24 cellular contexts compared by ENCODE assay signal in genomic region chr13:62696490-62696889, GRCh38.
"Had no signal": no experiment of that assay in that cellular context is flagged by ENCODE, and none has a peak within 500 bp of the region (broad histone marks: within the 10 kb centered on the region; RNA-seq: fewer than 3 reads in every experiment).

No MANE protein-coding gene starts in this region.

- H3K27me3 Mint-ChIP-seq: T-cell had no signal

- H3K4me2 ChIP-seq: SK-N-SH had no signal

- H3K4me1 Mint-ChIP-seq: T-cell had no signal

- H3K4me3 Mint-ChIP-seq: T-cell; T-helper 1 cell treated with Interleukin-12 subunit alpha and Interleukin-12 subunit beta and Interleukin-4 antibody, amounts not matched to agents 30 μg/mL and 1 μg/mL, for 36 hours had no signal

- ATAC-seq: HepG2, T-cell had no signal

- H3K9me3 ChIP-seq: SK-N-SH had no signal

- H3K9ac ChIP-seq: SK-N-SH had no signal

- H3K27ac Mint-ChIP-seq: T-cell; T-helper 1 cell treated with Interleukin-12 subunit alpha and Interleukin-12 subunit beta and Interleukin-4 antibody, amounts not matched to agents 30 μg/mL and 1 μg/mL, for 36 hours had no signal

- H3K36me3 Mint-ChIP-seq: T-cell had no signal

- H3K9me2 ChIP-seq: SK-N-SH had no signal

- DNase-seq: IMR-90; Karpas-422; KG1; MM.1S; NCI-H1092 treated with DMSO at 0.1 percent for 48 hours; NCI-H1417; NCI-H1436 treated with DMSO at 0.1 percent for 48 hours; NCI-H1694; NCI-H187 treated with DMSO at 0.1 percent for 48 hours; NCI-H2081; NCI-H2107; NCI-H2227 treated with DMSO at 0.1 percent for 48 hours; NCI-H510A; NCI-H524 treated with DMSO at 0.1 percent for 48 hours; NCI-H69; NCI-H774; NK-92 treated with Interleukin-12 subunit alpha and Interleukin-12 subunit beta, amount 100 ng/mL, for 24 hours; RPMI8226; SHP77; SK-N-SH; SW 1271; T-cell had no signal
